Comparison of ENCODE assay signal across 4 cellular contexts in genomic region chr16:26196806-26197205, GRCh38.
"Had no signal": no experiment of that assay in that cellular context is flagged by ENCODE, and none has a peak within 500 bp of the region (broad histone marks: within the 10 kb centered on the region; RNA-seq: fewer than 3 reads in every experiment).

No MANE protein-coding gene starts in this region.

- H3K4me3 ChIP-seq: GM23338 had no signal

- DNase-seq: H9, HCEC 1CT, IMR-90 had no signal

- ATAC-seq: GM23338 had no signal
